In the genomic region with DNA sequence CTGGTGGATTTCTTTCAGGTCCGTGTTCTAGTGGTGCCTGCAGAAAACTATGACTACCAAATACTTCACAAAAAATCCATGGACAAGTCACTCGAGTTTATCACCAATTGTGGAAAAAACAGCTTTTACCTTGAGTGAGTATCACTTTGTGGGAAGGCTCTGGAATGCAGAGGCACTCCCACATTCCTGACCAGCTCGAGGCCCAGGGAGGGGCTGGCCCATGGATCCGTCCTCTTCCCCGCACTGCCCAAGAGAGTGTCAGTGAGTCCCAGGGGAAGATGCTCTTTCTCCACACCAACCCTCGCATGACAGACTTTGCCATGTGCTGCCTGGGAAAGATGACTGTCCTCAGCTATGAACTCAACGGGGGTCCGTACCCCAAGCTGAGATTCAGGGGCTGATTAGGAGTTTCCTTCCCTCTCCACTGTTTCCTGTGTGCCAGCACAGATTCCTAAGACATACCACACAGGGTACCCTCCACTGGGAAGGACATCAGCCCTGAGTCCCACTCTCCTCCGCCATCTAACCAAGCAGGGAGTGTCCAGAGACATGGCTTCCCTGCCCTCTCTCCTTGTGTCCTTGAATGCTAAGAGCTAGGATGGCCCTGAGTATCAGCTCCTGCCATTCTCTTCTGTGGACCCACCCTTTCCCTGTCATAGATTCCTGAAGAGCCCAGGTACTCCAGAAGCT, we compare ENCODE assay signal across 16 cellular contexts.
DNase-seq lines count a peak whose midpoint lies in the region; ATAC-seq and TF ChIP-seq lines count a peak whose summit lies in the region.
"Had no signal": no experiment of that assay in that cellular context is flagged by ENCODE, and none has a peak within 500 bp of the region (broad histone marks: within the 10 kb centered on the region; RNA-seq: fewer than 3 reads in every experiment).

No MANE protein-coding gene starts in this region.

- peaks cover 4% of the 10 kb centered on the region for H3K4me1 Mint-ChIP-seq in activated naive CD4-positive, alpha-beta T cell treated with anti-CD3 and anti-CD28 coated beads, Interleukin-2, amount 10 ng/mL, durations not matched to agents 7 days and 5 days
- H3K4me1 Mint-ChIP-seq in activated CD4-positive, alpha-beta T cell treated with anti-CD3 and anti-CD28 coated beads, Interleukin-2, amount 10 ng/mL, durations not matched to agents 7 days and 5 days, result peaks cover 3% of the 10 kb centered on the region

- no peak overlapping the region for H3K18ac ChIP-seq in trophoblast cell (ENCODE audit: low read length)

- H3K36me3 ChIP-seq in RWPE2 (ENCODE audit: low read depth), result peaks cover 26% of the 10 kb centered on the region
- H3K36me3 ChIP-seq in trophoblast cell (ENCODE audit: control insufficient read depth in 1 of 2, insufficient read depth in 2 of 2, low read length in 2 of 2), result no peaks in the 10 kb centered on the region

- CTCF ChIA-PET in activated naive CD4-positive, alpha-beta T cell treated with anti-CD3 and anti-CD28 coated beads, Interleukin-2, amount 10 ng/mL, durations not matched to agents 7 days and 5 days (lab: Charles Lee), result no interaction called here
- CTCF ChIA-PET in activated CD4-positive, alpha-beta T cell treated with anti-CD3 and anti-CD28 coated beads, Interleukin-2, amount 10 ng/mL, durations not matched to agents 7 days and 5 days (lab: Charles Lee), result interaction anchor here (0.7 to 1.1 kb wide), 4 partner anchors 10 to 107 kb away, joined by 3 to 4 read pairs (median 3); no protein-coding TSS in a partner anchor

- no peak overlapping the region for H3K23ac ChIP-seq in trophoblast cell (ENCODE audit: low read length)

- H3K27me3 ChIP-seq in RWPE2 (ENCODE audit: insufficient read depth, poor library complexity, severe bottlenecking) (no peaks in the 10 kb centered on the region), trophoblast cell (ENCODE audit: insufficient read depth, low read length) (no peaks in the 10 kb centered on the region)

- WGBS in trophoblast cell (ENCODE audit: extremely low coverage, insufficient coverage, insufficient read length), result no CpG with 5 or more reads among the region's 9 CpGs

- no peak overlapping the region for H4K12ac ChIP-seq in trophoblast cell (ENCODE audit: low read depth, low read length)

- peaks cover 37% of the 10 kb centered on the region for H3K4me1 ChIP-seq in RWPE2 (ENCODE audit: insufficient read depth, poor library complexity, severe bottlenecking)
- peaks cover 7% of the 10 kb centered on the region in 2 experiments for H3K4me1 ChIP-seq in trophoblast cell (ENCODE audit: control insufficient read depth in 1 of 2, insufficient read depth in 2 of 2, low read length in 2 of 2)

- H2BK12ac ChIP-seq in trophoblast cell (ENCODE audit: low read length), result no peak overlapping the region

- H3K9me3 Mint-ChIP-seq in activated naive CD4-positive, alpha-beta T cell treated with anti-CD3 and anti-CD28 coated beads, Interleukin-2, amount 10 ng/mL, durations not matched to agents 7 days and 5 days, result no peaks in the 10 kb centered on the region
- no peaks in the 10 kb centered on the region for H3K9me3 Mint-ChIP-seq in activated CD4-positive, alpha-beta T cell treated with anti-CD3 and anti-CD28 coated beads, Interleukin-2, amount 10 ng/mL, durations not matched to agents 7 days and 5 days
- H3K9me3 Mint-ChIP-seq: activated CD8-positive, alpha-beta T cell treated with anti-CD3 and anti-CD28 coated beads for 36 hours; stimulated activated naive CD8-positive, alpha-beta T cell treated with anti-CD3 and anti-CD28 coated beads, Interleukin-15, Interleukin-2, amounts not matched to agents 100 ng/mL and 50 ng/mL, for 24 hours; T-helper 1 cell treated with Interleukin-12 subunit alpha and Interleukin-12 subunit beta and Interleukin-4 antibody, amounts not matched to agents 30 μg/mL and 1 μg/mL, for 36 hours had no signal

- H3K36me3 Mint-ChIP-seq in activated naive CD4-positive, alpha-beta T cell treated with anti-CD3 and anti-CD28 coated beads, Interleukin-2, amount 10 ng/mL, durations not matched to agents 7 days and 5 days, result no peaks in the 10 kb centered on the region
- H3K36me3 Mint-ChIP-seq in activated CD4-positive, alpha-beta T cell treated with anti-CD3 and anti-CD28 coated beads, Interleukin-2, amount 10 ng/mL, durations not matched to agents 7 days and 5 days (ENCODE audit: low read depth), result no peaks in the 10 kb centered on the region

- peak; percentile 88 for ATAC-seq in RWPE2 (ENCODE audit: low read depth)
- ATAC-seq: activated CD8-positive, alpha-beta T cell treated with anti-CD3 and anti-CD28 coated beads for 36 hours had no signal

- H2BK120ac ChIP-seq in trophoblast cell (ENCODE audit: insufficient read depth, low read length, poor library complexity), result no peak overlapping the region

- DNase-seq in GM03348 (ENCODE audit: low spot score) (peak; percentile 68), RWPE2 (ENCODE audit: low spot score) (no peak), hepatic stellate cell (ENCODE audit: low spot score) (peak; percentile 64), trophoblast cell (peak; percentile 40 to 49), NCI-H524 treated with DMSO at 0.1 percent for 48 hours (lab: John Stamatoyannopoulos, UW) (no peak), OCI-M1 (lab: John Stamatoyannopoulos, UW) (no peak)
- DNase-seq in activated naive CD4-positive, alpha-beta T cell treated with anti-CD3 and anti-CD28 coated beads, Interleukin-2, amount 10 ng/mL, durations not matched to agents 7 days and 5 days, result no peak
- DNase-seq in activated CD4-positive, alpha-beta T cell treated with anti-CD3 and anti-CD28 coated beads, Interleukin-2, amount 10 ng/mL, durations not matched to agents 7 days and 5 days, result no peak
- DNase-seq: activated CD8-positive, alpha-beta T cell treated with anti-CD3 and anti-CD28 coated beads for 36 hours; activated gamma-delta T cell; C1 segment of cervical spinal cord; central memory CD4-positive, alpha-beta T cell; erythroblast; Kasumi-1 had no signal

- no peak overlapping the region for H3K14ac ChIP-seq in trophoblast cell (ENCODE audit: low read length)

- H4K91ac ChIP-seq in trophoblast cell (ENCODE audit: low read depth, low read length), result no peak overlapping the region

- H2AFZ ChIP-seq in trophoblast cell (ENCODE audit: insufficient read depth, low read length, poor library complexity), result no peak overlapping the region

- H3K79me1 ChIP-seq in trophoblast cell (ENCODE audit: low read length), result no peaks in the 10 kb centered on the region

- peaks cover 37% of the 10 kb centered on the region for H3K27me3 Mint-ChIP-seq in activated naive CD4-positive, alpha-beta T cell treated with anti-CD3 and anti-CD28 coated beads, Interleukin-2, amount 10 ng/mL, durations not matched to agents 7 days and 5 days
- peaks cover 2% of the 10 kb centered on the region for H3K27me3 Mint-ChIP-seq in activated CD4-positive, alpha-beta T cell treated with anti-CD3 and anti-CD28 coated beads, Interleukin-2, amount 10 ng/mL, durations not matched to agents 7 days and 5 days
- H3K27me3 Mint-ChIP-seq: activated CD8-positive, alpha-beta T cell treated with anti-CD3 and anti-CD28 coated beads for 36 hours; stimulated activated naive CD8-positive, alpha-beta T cell treated with anti-CD3 and anti-CD28 coated beads, Interleukin-15, Interleukin-2, amounts not matched to agents 100 ng/mL and 50 ng/mL, for 24 hours had no signal

- H3K9me3 ChIP-seq in RWPE2 (ENCODE audit: severe bottlenecking) (no peaks in the 10 kb centered on the region), trophoblast cell (ENCODE audit: insufficient read depth, low read depth, low read length) (no peaks in the 10 kb centered on the region)

- no peaks in the 10 kb centered on the region for H3K79me2 ChIP-seq in trophoblast cell (ENCODE audit: control insufficient read depth, insufficient read depth, low read length, poor library complexity)

- H3K4me3 Mint-ChIP-seq in activated naive CD4-positive, alpha-beta T cell treated with anti-CD3 and anti-CD28 coated beads, Interleukin-2, amount 10 ng/mL, durations not matched to agents 7 days and 5 days, result no peak overlapping the region
- H3K4me3 Mint-ChIP-seq in activated CD4-positive, alpha-beta T cell treated with anti-CD3 and anti-CD28 coated beads, Interleukin-2, amount 10 ng/mL, durations not matched to agents 7 days and 5 days, result no peak overlapping the region
- H3K4me3 Mint-ChIP-seq: activated CD8-positive, alpha-beta T cell treated with anti-CD3 and anti-CD28 coated beads for 36 hours; stimulated activated naive CD8-positive, alpha-beta T cell treated with anti-CD3 and anti-CD28 coated beads, Interleukin-15, Interleukin-2, amounts not matched to agents 100 ng/mL and 50 ng/mL, for 24 hours; T-helper 1 cell treated with Interleukin-12 subunit alpha and Interleukin-12 subunit beta and Interleukin-4 antibody, amounts not matched to agents 30 μg/mL and 1 μg/mL, for 36 hours had no signal

- no peak overlapping the region for H4K8ac ChIP-seq in trophoblast cell (ENCODE audit: low read depth, low read length)

- H3K27ac ChIP-seq in RWPE2 (ENCODE audit: poor library complexity, severe bottlenecking) (peak overlapping the region; percentile 73), trophoblast cell (ENCODE audit: low read depth, low read length) (no peak overlapping the region)

- H3K4me3 ChIP-seq in RWPE2 (ENCODE audit: severe bottlenecking) (no peak overlapping the region), trophoblast cell (ENCODE audit: low read depth, low read length) (no peak overlapping the region)

- no peak for TF ChIP-seq CTCF in RWPE2 (IDR thresholded peaks at IDR 0.05; ENCODE audit: poor library complexity, severe bottlenecking)

- H2BK5ac ChIP-seq in trophoblast cell (ENCODE audit: low read depth, low read length, poor library complexity), result no peak overlapping the region

- POLR2A ChIA-PET in activated CD4-positive, alpha-beta T cell treated with anti-CD3 and anti-CD28 coated beads, Interleukin-2, amount 10 ng/mL, durations not matched to agents 7 days and 5 days (lab: Charles Lee), result no interaction called here

- H2AK5ac ChIP-seq in trophoblast cell (ENCODE audit: low read length), result no peak overlapping the region

- no peak overlapping the region for H3K4ac ChIP-seq in trophoblast cell (ENCODE audit: low read depth, low read length)

- no peak overlapping the region for H3K4me2 ChIP-seq in trophoblast cell (ENCODE audit: low read length)

- no peak overlapping the region for H3K27ac Mint-ChIP-seq in activated naive CD4-positive, alpha-beta T cell treated with anti-CD3 and anti-CD28 coated beads, Interleukin-2, amount 10 ng/mL, durations not matched to agents 7 days and 5 days
- no peak overlapping the region for H3K27ac Mint-ChIP-seq in activated CD4-positive, alpha-beta T cell treated with anti-CD3 and anti-CD28 coated beads, Interleukin-2, amount 10 ng/mL, durations not matched to agents 7 days and 5 days
- H3K27ac Mint-ChIP-seq: activated CD8-positive, alpha-beta T cell treated with anti-CD3 and anti-CD28 coated beads for 36 hours; stimulated activated naive CD8-positive, alpha-beta T cell treated with anti-CD3 and anti-CD28 coated beads, Interleukin-15, Interleukin-2, amounts not matched to agents 100 ng/mL and 50 ng/mL, for 24 hours; T-helper 1 cell treated with Interleukin-12 subunit alpha and Interleukin-12 subunit beta and Interleukin-4 antibody, amounts not matched to agents 30 μg/mL and 1 μg/mL, for 36 hours had no signal

- no peak overlapping the region for H3K9ac ChIP-seq in trophoblast cell (ENCODE audit: low read length)

Comparison
In these comparisons a context has a peak if more than half of its experiments do, and no peak if none do; other contexts are left out.
1. DNase-seq: peak in GM03348 (single experiment), hepatic stellate cell (single experiment) and trophoblast cell (2 of 2); none in RWPE2 (single experiment), activated naive CD4-positive, alpha-beta T cell treated with anti-CD3 and anti-CD28 coated beads, Interleukin-2, amount 10 ng/mL, durations not matched to agents 7 days and 5 days (single experiment), activated CD4-positive, alpha-beta T cell treated with anti-CD3 and anti-CD28 coated beads, Interleukin-2, amount 10 ng/mL, durations not matched to agents 7 days and 5 days (single experiment), NCI-H524 treated with DMSO at 0.1 percent for 48 hours (single experiment) and OCI-M1 (single experiment).